ENCODE assay signal across 8 cellular contexts in the genomic region with DNA sequence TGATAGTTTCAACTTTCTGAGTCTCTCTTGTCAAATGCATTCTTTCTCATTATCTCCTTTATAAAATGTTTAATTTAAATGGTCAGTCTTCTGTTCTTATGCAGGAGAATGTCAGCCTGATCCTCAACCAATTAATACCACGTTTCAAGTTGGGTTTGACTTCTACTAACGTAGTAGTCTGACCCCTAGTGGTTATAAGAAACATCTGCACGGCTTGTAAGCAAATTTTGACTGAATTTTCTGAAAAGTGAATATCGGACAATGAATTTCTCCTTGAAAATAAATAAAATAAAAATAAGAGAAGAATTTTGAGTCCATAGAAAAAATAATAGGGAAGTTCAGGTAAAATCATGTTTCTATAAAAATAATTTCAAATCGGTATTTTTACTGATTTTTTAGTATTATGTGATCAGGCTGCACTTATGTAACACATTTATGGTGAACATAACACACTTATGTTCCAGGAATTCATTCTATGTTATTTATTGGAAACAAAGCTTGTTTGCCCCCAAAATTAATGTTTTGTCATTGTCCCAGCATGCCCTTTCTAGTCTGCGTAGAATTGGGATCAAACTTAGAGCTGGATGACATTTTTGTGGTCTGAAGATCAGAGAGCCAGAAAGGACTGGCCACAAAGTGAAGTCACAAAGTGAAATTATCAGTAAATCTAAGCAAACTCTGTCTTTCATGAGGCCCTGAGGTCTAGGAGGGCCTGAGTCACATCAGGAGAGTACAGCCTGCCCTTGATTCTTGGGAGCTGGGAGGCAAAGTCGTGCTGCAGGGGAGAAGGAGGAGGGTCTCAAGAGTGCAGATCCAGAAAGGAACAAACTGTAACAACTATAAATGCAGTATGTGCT.
DNase-seq lines count a peak whose midpoint lies in the region; ATAC-seq and TF ChIP-seq lines count a peak whose summit lies in the region.

No MANE protein-coding gene starts in this region.

- no peaks in the 10 kb centered on the region for H3K36me3 ChIP-seq in CD4-positive, alpha-beta memory T cell (ENCODE audit: insufficient read depth, low read length)
- H3K36me3 ChIP-seq in adrenal gland (replicated peaks in 1 of 2) (no peaks in the 10 kb centered on the region), upper lobe of left lung (no peaks in the 10 kb centered on the region)

- ATAC-seq in upper lobe of left lung (ENCODE audit: low FRiP score in 2 of 2): peak in 1 of 2 donors; percentile 79

- TF ChIP-seq CTCF in adrenal gland (IDR thresholded peaks at IDR 0.05) (peak; percentile 58 to 82 (median 68)), upper lobe of left lung (IDR thresholded peaks at IDR 0.05) (peak; percentile 47 to 76 (median 68))

- H3K9me3 ChIP-seq in CD4-positive, alpha-beta memory T cell (ENCODE audit: control insufficient read depth in 1 of 2, low read length in 2 of 2): no peaks in the 10 kb centered on the region
- H3K9me3 ChIP-seq in adrenal gland (replicated peaks in 1 of 3): no peaks in the 10 kb centered on the region
- no peaks in the 10 kb centered on the region for H3K9me3 ChIP-seq in upper lobe of left lung

- no peaks in the 10 kb centered on the region for H3K4me1 Mint-ChIP-seq in CD4-positive, alpha-beta memory T cell

- no peaks in the 10 kb centered on the region for H3K27me3 ChIP-seq in CD4-positive, alpha-beta memory T cell (ENCODE audit: insufficient read depth, low read length)
- peaks cover 4% of the 10 kb centered on the region for H3K27me3 ChIP-seq in adrenal gland
- H3K27me3 ChIP-seq in upper lobe of left lung: no peaks in the 10 kb centered on the region

- H3K9me3 Mint-ChIP-seq in CD4-positive, alpha-beta memory T cell: no peaks in the 10 kb centered on the region

- intact Hi-C loops in CD4-positive, alpha-beta memory T cell (cut with micrococcal nuclease): no loop called here
- intact Hi-C loops in adrenal gland (cut with DNase I): no loop called here

- H3K27me3 Mint-ChIP-seq in CD4-positive, alpha-beta memory T cell: peaks cover 0 to 9% of the 10 kb centered on the region in 2 donors

- 18 to 26% (median 23%) methylated on average over 7 of the region's 7 CpGs for WGBS in adrenal gland, 4 donors
- WGBS in upper lobe of left lung, 2 donors: 25 to 26% methylated on average over 7 of the region's 7 CpGs

- no peak overlapping the region for H3K27ac ChIP-seq in CD4-positive, alpha-beta memory T cell (ENCODE audit: low read depth, low read length)
- H3K27ac ChIP-seq in adrenal gland: no peak overlapping the region
- H3K27ac ChIP-seq in upper lobe of left lung: no peak overlapping the region

- CTCF ChIA-PET in CD4-positive, alpha-beta memory T cell (lab: Charles Lee; ENCODE audit: partially characterized antibody): interaction anchor here (0.9 to 2.4 kb wide), 4 partner anchors 9 to 415 kb away, joined by 3 to 12 read pairs (median 4); no protein-coding TSS in a partner anchor

- no peak for TF ChIP-seq EP300 in upper lobe of left lung (IDR thresholded peaks at IDR 0.05)

- peak in 3 of 5 donors; percentile 4 to 11 (median 5) for DNase-seq in CD4-positive, alpha-beta memory T cell
- DNase-seq in HCEC 1CT (peak; percentile 76), NCI-H2171 (lab: John Stamatoyannopoulos, UW) (peak; percentile 33), adrenal gland (no peak), iPS-NIHi7 (ENCODE audit: extremely low spot score) (peak; percentile 44), upper lobe of left lung (no peak)
- DNase-seq in stimulated activated CD4-positive, alpha-beta T cell treated with anti-CD3 and anti-CD28 coated beads, Interleukin-15, amount 100 ng/mL, for 24 hours: no peak
- no peak for DNase-seq in effector CD8-positive, alpha-beta T cell (lab: John Stamatoyannopoulos, UW)

- H3K4me3 ChIP-seq in CD4-positive, alpha-beta memory T cell (ENCODE audit: low read length in 2 of 2): no peak overlapping the region
- no peak overlapping the region for H3K4me3 ChIP-seq in adrenal gland
- H3K4me3 ChIP-seq in upper lobe of left lung: no peak overlapping the region

- H3K27ac Mint-ChIP-seq in CD4-positive, alpha-beta memory T cell: no peak overlapping the region

- no peaks in the 10 kb centered on the region for H3K36me3 Mint-ChIP-seq in CD4-positive, alpha-beta memory T cell

- TF ChIP-seq POLR2A in adrenal gland (IDR thresholded peaks at IDR 0.05): no peak
- TF ChIP-seq POLR2A in upper lobe of left lung (IDR thresholded peaks at IDR 0.05): no peak

- H3K4me1 ChIP-seq in CD4-positive, alpha-beta memory T cell (ENCODE audit: insufficient read depth, low read length): no peaks in the 10 kb centered on the region
- H3K4me1 ChIP-seq in adrenal gland (replicated peaks in 1 of 2) (no peaks in the 10 kb centered on the region), upper lobe of left lung (no peaks in the 10 kb centered on the region)

- H3K4me3 Mint-ChIP-seq in CD4-positive, alpha-beta memory T cell: no peak overlapping the region

- POLR2A ChIA-PET in CD4-positive, alpha-beta memory T cell (lab: Charles Lee; ENCODE audit: partially characterized antibody): no interaction called here

Comparison
In these comparisons a context has a peak if more than half of its experiments do, and no peak if none do; other contexts are left out.
1. DNase-seq: peak in CD4-positive, alpha-beta memory T cell (3 of 5), HCEC 1CT (single experiment), NCI-H2171 (single experiment) and iPS-NIHi7 (single experiment); none in adrenal gland (0 of 7), upper lobe of left lung (0 of 2), stimulated activated CD4-positive, alpha-beta T cell treated with anti-CD3 and anti-CD28 coated beads, Interleukin-15, amount 100 ng/mL, for 24 hours (single experiment) and effector CD8-positive, alpha-beta T cell (single experiment).